In genomic region chr17:37844158-37844976, GRCh38 we compare ENCODE assay signal across 8 cellular contexts.
DNase-seq lines count a peak whose midpoint lies in the region; ATAC-seq and TF ChIP-seq lines count a peak whose summit lies in the region.

No MANE protein-coding gene starts in this region.

- peaks cover 9% of the 10 kb centered on the region; the same call in 1 of the 2 replicates for H3K9me1 ChIP-seq in IMR-90 (ENCODE audit: insufficient read depth, low read length)

- H3K4ac ChIP-seq in IMR-90 (ENCODE audit: low read depth, low read length), result peak overlapping the region; percentile 33

- H2BK5ac ChIP-seq in IMR-90 (ENCODE audit: low read depth, low read length, poor library complexity, severe bottlenecking), result no peak overlapping the region

- H3K4me1 ChIP-seq in IMR-90 (ENCODE audit: control insufficient read depth, insufficient read depth, low read length), result 0 out of 2 replicates have a peak, but pooled peaks cover 3% of the 10 kb centered on the region
- peaks cover 39% of the 10 kb centered on the region for H3K4me1 ChIP-seq in mononuclear cell (ENCODE audit: insufficient read depth, low read length)

- 6% methylated on average over 8 of the region's 29 CpGs; no CpG with 5 or more reads in 1 of the 2 experiments for WGBS in IMR-90 (ENCODE audit: extremely low coverage in 2 of 2, insufficient read length in 1 of 2), 2 experiments

- in situ Hi-C loops in IMR-90 (cut with MboI; ENCODE audit: low sequenced_read_pairs), result no loop called here

- ATAC-seq in IMR-90 (ENCODE audit: low read depth), result peak; percentile 99
- ATAC-seq in HG02981 (IDR thresholded peaks at IDR 0.05; ENCODE audit: unreplicated experiment), result no peak

- POLR2A ChIA-PET in IMR-90 (lab: Charles Lee; ENCODE audit: unreplicated experiment), result no interaction called here

- H3K18ac ChIP-seq in IMR-90 (ENCODE audit: low read depth, low read length), result no peak overlapping the region

- H3K23ac ChIP-seq in IMR-90 (ENCODE audit: low read depth, low read length), result no peak overlapping the region

- H3K79me1 ChIP-seq in IMR-90 (ENCODE audit: low read depth in 1 of 2, low read length in 2 of 2), result no peaks in the 10 kb centered on the region

- peak overlapping the region in 1 of 2 experiments; percentile 85; a peak in 3 of 4 replicates for H4K8ac ChIP-seq in IMR-90 (ENCODE audit: low read depth in 2 of 2, low read length in 2 of 2)

- peak; percentile 85 for TF ChIP-seq CTCF in IMR-90 (conservative IDR thresholded peaks at IDR 0.05; ENCODE audit: low read depth, low read length)

- no peak overlapping the region for H4K5ac ChIP-seq in IMR-90 (ENCODE audit: low read depth, low read length)

- TF ChIP-seq RAD21 in IMR-90 (IDR thresholded peaks at IDR 0.05; ENCODE audit: low read length), result peak; percentile 85

- intact Hi-C loops in IMR-90 (cut with micrococcal nuclease), result no loop called here

- peak overlapping the region; percentile 84; the same call in 1 of the 2 replicates for H2AK5ac ChIP-seq in IMR-90 (ENCODE audit: low read depth, low read length)

- H3K9me3 ChIP-seq in IMR-90 (ENCODE audit: control insufficient read depth, insufficient read depth, low read length), result no peaks in the 10 kb centered on the region
- H3K9me3 ChIP-seq in mononuclear cell (ENCODE audit: low read depth, low read length), result no peaks in the 10 kb centered on the region

- peak overlapping the region; percentile 88; the same call in 1 of the 3 replicates for H2BK15ac ChIP-seq in IMR-90 (ENCODE audit: low read depth, low read length)

- peak overlapping the region; percentile 68 for H2BK120ac ChIP-seq in IMR-90 (ENCODE audit: low read depth, low read length)

- peaks cover 6% of the 10 kb centered on the region; the same call in 1 of the 2 replicates for H3K27me3 ChIP-seq in IMR-90 (ENCODE audit: control insufficient read depth, insufficient read depth, low read length)
- H3K27me3 ChIP-seq in mononuclear cell (ENCODE audit: insufficient read depth, low read length), result no peaks in the 10 kb centered on the region

- H3K4me3 ChIP-seq in IMR-90 (ENCODE audit: insufficient read depth, low read depth, low read length) (0 out of 2 replicates have a peak overlapping the region, but pooled peaks have one; percentile 8), mononuclear cell (ENCODE audit: low read length) (peak overlapping the region; percentile 33)

- peak overlapping the region; percentile 90 for H2AFZ ChIP-seq in IMR-90 (replicated peaks; ENCODE audit: low read length, poor library complexity)

- H2BK20ac ChIP-seq in IMR-90 (ENCODE audit: low read depth, low read length), result peak overlapping the region; percentile 55

- H3K56ac ChIP-seq in IMR-90 (ENCODE audit: extremely low read depth, insufficient read depth, low read length), result no peak overlapping the region; the same call in 1 of the 2 replicates

- peak overlapping the region; percentile 34; the same call in 1 of the 2 replicates for H4K91ac ChIP-seq in IMR-90 (ENCODE audit: insufficient read depth, low read depth, low read length)

- no TSS peak for BruUV-seq in IMR-90 (replicated peaks; lab: Mats Ljungman, UMichigan)

- TF ChIP-seq POLR2A in IMR-90 (IDR thresholded peaks at IDR 0.05; ENCODE audit: low read depth, low read length), result no peak

- H2AK9ac ChIP-seq in IMR-90 (replicated peaks; ENCODE audit: low read depth, low read length, poor library complexity), result peak overlapping the region; percentile 37

- H3K14ac ChIP-seq in IMR-90 (replicated peaks; ENCODE audit: low read depth, low read length), result peak overlapping the region; percentile 70

- dilution Hi-C loops in IMR-90 (cut with HindIII; ENCODE audit: low sequenced_read_pairs, unreplicated experiment), result no loop called here

- H3K9ac ChIP-seq in IMR-90 (ENCODE audit: low read depth, low read length), result peak overlapping the region; percentile 15

- no peak overlapping the region for H3K27ac ChIP-seq in IMR-90 (ENCODE audit: insufficient read depth, low read length)

- peak; percentile 76 for DNase-seq in SIG-M5 treated with dmso at 0.1 percent for 504 hours (lab: John Stamatoyannopoulos, UW; ENCODE audit: unreplicated experiment)
- no peak for DNase-seq in SIG-M5 (lab: John Stamatoyannopoulos, UW)
- peak; percentile 58 for DNase-seq in IMR-90
- peak; percentile 77 for DNase-seq in activated CD4-positive, alpha-beta T cell treated with anti-CD3 and anti-CD28 coated beads for 48 hours
- peak; percentile 91 for DNase-seq in ecto neural progenitor cell (ENCODE audit: low spot score)
- peak; percentile 30 for DNase-seq in stimulated activated naive CD4-positive, alpha-beta T cell treated with Interleukin-2 at 50 U/mL for 16 hours (lab: John Stamatoyannopoulos, UW)

- H3K36me3 ChIP-seq in IMR-90 (ENCODE audit: control insufficient read depth, insufficient read depth, low read length), result no peaks in the 10 kb centered on the region

- CTCF ChIA-PET in IMR-90 (lab: Yijun Ruan, JAX), result interaction anchor here (0.9 kb wide), 2 partner anchors 16 to 28 kb away, joined by 3 to 12 read pairs; no protein-coding TSS in a partner anchor

- H3K4me2 ChIP-seq in IMR-90 (ENCODE audit: low read depth, low read length), result peak overlapping the region; percentile 67

- H4K20me1 ChIP-seq in IMR-90 (ENCODE audit: insufficient read depth, low read length), result no peaks in the 10 kb centered on the region

TF ChIP-seq in IMR-90, 13 proteins besides CTCF, POLR2A, EP300 and RAD21:
- no peak for TF ChIP-seq MXI1 (IDR thresholded peaks at IDR 0.05; ENCODE audit: borderline replicate concordance, low read depth, low read length)
- no peak for TF ChIP-seq RFX5 (IDR thresholded peaks at IDR 0.05; ENCODE audit: low read depth, low read length)
- TF ChIP-seq, protein P1, sequence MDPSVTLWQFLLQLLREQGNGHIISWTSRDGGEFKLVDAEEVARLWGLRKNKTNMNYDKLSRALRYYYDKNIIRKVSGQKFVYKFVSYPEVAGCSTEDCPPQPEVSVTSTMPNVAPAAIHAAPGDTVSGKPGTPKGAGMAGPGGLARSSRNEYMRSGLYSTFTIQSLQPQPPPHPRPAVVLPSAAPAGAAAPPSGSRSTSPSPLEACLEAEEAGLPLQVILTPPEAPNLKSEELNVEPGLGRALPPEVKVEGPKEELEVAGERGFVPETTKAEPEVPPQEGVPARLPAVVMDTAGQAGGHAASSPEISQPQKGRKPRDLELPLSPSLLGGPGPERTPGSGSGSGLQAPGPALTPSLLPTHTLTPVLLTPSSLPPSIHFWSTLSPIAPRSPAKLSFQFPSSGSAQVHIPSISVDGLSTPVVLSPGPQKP (IDR thresholded peaks at IDR 0.05; ENCODE audit: borderline replicate concordance, low read depth, low read length), result no peak
- TF ChIP-seq NFE2L2 (IDR thresholded peaks at IDR 0.05; ENCODE audit: low read depth, low read length), result no peak
- 0 out of 2 replicates have a peak, but pooled peaks have one; percentile 17 for TF ChIP-seq MAZ (IDR thresholded peaks at IDR 0.05; ENCODE audit: borderline replicate concordance, low read depth, low read length)
- no peak for TF ChIP-seq FOS (IDR thresholded peaks at IDR 0.05; ENCODE audit: low read depth, low read length)
- peak; percentile 60 for TF ChIP-seq SMC3 (IDR thresholded peaks at IDR 0.05; ENCODE audit: low read depth, low read length)
- no peak; the same call in 1 of the 2 replicates for TF ChIP-seq USF2 (IDR thresholded peaks at IDR 0.05; ENCODE audit: low read depth, low read length)
- TF ChIP-seq MAFK (IDR thresholded peaks at IDR 0.05; ENCODE audit: low read depth, low read length), result no peak
- TF ChIP-seq RCOR1 (IDR thresholded peaks at IDR 0.05; ENCODE audit: insufficient replicate concordance, low read length), result no peak
